Comparison of ENCODE assay signal across 1 cellular context in genomic region chr12:49598527-49598926, GRCh38.
TF ChIP-seq lines count a peak whose summit lies in the region.

No MANE protein-coding gene starts in this region.

TF ChIP-seq in H1, 55 proteins besides CTCF, POLR2A, EP300 and RAD21:
- TF ChIP-seq ATF2 (IDR thresholded peaks at IDR 0.05; ENCODE audit: low read length) (no peak), KDM5A (IDR thresholded peaks at IDR 0.05; ENCODE audit: low read length) (no peak), KDM1A (IDR thresholded peaks at IDR 0.05; ENCODE audit: borderline replicate concordance, low read length) (no peak), TAF7 (optimal IDR thresholded peaks at IDR 0.05; ENCODE audit: borderline replicate concordance, low read depth, low read length) (no peak), YY1 (IDR thresholded peaks at IDR 0.05; ENCODE audit: low read depth, low read length) (no peak), CBX5 (IDR thresholded peaks at IDR 0.05; ENCODE audit: low read depth, low read length) (no peak), RBBP5 (IDR thresholded peaks at IDR 0.05; ENCODE audit: borderline replicate concordance, low read depth, low read length) (no peak), RNF2 (IDR thresholded peaks at IDR 0.05; ENCODE audit: borderline replicate concordance, low read depth, low read length, missing control alignments, poor library complexity, severe bottlenecking) (no peak), GTF2F1 (IDR thresholded peaks at IDR 0.05; ENCODE audit: borderline replicate concordance, low read depth, low read length) (no peak), GABPA (IDR thresholded peaks at IDR 0.05; ENCODE audit: borderline replicate concordance, insufficient read depth, low read length) (no peak), BACH1 (IDR thresholded peaks at IDR 0.05; ENCODE audit: low read length) (no peak), ZNF274 (IDR thresholded peaks at IDR 0.05; ENCODE audit: borderline replicate concordance, extremely low read depth, low read length) (no peak), CREB1 (IDR thresholded peaks at IDR 0.05) (no peak), E2F6 (IDR thresholded peaks at IDR 0.05) (no peak), PHF8 (conservative IDR thresholded peaks at IDR 0.05; ENCODE audit: low read depth, low read length) (no peak)
